In the genomic region with DNA sequence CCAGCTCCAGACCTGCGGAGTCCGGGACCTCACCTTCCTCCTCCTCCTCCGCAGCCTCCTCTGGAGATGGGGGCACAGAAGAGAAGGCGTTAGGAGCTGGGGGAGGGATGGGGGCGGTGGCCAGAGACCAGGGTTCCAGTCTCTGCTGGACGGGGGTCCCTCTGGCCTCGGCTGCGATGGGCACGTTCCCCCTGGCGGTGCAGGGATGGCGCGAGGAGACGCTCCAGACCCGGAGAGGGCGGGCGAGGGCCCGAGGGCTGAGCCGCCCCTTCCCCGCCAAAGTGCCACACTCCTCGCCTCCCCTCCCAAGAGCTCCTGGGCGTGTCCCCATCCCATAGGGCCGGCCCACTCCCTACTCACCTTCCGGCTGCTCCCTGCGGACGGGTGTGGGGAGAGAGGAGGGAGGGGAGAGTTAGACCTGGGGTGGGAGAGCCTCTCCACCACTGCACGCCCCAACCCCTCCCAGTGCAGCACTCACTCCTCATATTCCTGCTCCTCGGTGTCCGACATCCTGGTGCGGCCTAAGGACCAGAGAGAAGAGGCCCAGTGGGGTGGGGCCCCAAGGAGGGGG, we compare ENCODE assay signal across 9 cellular contexts. TPM values are rescaled to one million over a fixed set of nuclear protein-coding genes. Genes with fewer than 3 reads are reported as not detected.
DNase-seq lines count a peak whose midpoint lies in the region; ATAC-seq, FAIRE-seq and TF ChIP-seq lines count a peak whose summit lies in the region.
"Had no signal": no experiment of that assay in that cellular context is flagged by ENCODE, and none has a peak within 500 bp of the region (broad histone marks: within the 10 kb centered on the region; RNA-seq: fewer than 3 reads in every experiment).

No MANE protein-coding gene starts in this region.

- no peaks in the 10 kb centered on the region for H4K20me1 ChIP-seq in GM12878 (ENCODE audit: control insufficient read depth, insufficient read depth)

- SMC1A ChIA-PET in GM12878 (lab: Charles Lee; ENCODE audit: uncharacterized antibody, unreplicated experiment) = no interaction called here

- RAD21 ChIA-PET in GM12878 (lab: Charles Lee; ENCODE audit: unreplicated experiment) = interaction anchor here (1.3 kb wide), 1 partner anchor 485 kb away, joined by 3 read pairs; no protein-coding TSS in a partner anchor

- CTCF ChIA-PET in GM12878 (lab: Yijun Ruan, JAX) = interaction anchor here (0.6 to 2.0 kb wide), 6 partner anchors 11 to 357 kb away, joined by 3 to 11 read pairs (median 3); no protein-coding TSS in a partner anchor

- FAIRE-seq in G401.6 (lab: Jason Lieb, UNC) (peak; percentile 95), GM12878 (lab: Jason Lieb, UNC) (no peak), pancreas (lab: Jason Lieb, UNC) (no peak), RCC 7860 (lab: Jason Lieb, UNC) (no peak)

- H3K27me3 ChIP-seq in GM12878 (replicated peaks in 1 of 2; ENCODE audit: control insufficient read depth in 2 of 2, insufficient read depth in 2 of 2, low read length in 1 of 2) = no peaks in the 10 kb centered on the region; a peak in 2 of 4 replicates
- H3K27me3 ChIP-seq in pancreas = peaks cover 0 to 19% (median 2%) of the 10 kb centered on the region in 4 donors

- TF ChIP-seq RAD21 in GM12878 (IDR thresholded peaks at IDR 0.05; ENCODE audit: insufficient read depth, low read depth, low read length) = no peak

- BruUV-seq in GM12878 (replicated peaks; lab: Mats Ljungman, UMichigan) = no TSS peak

- WGBS in GM12878 (ENCODE audit: insufficient coverage, insufficient replicate concordance, low lambda C conversion rate, missing lambda C conversion rate) = 33% methylated on average over 8 of the region's 29 CpGs
- WGBS in pancreas, 2 donors = 3 to 8% methylated on average over 6 to 26 of the region's 29 CpGs

- TF ChIP-seq POLR2A in GM12878 (IDR thresholded peaks at IDR 0.05; ENCODE audit: low read depth, low read length) = no peak

- H3K4me1 ChIP-seq in GM12878 (ENCODE audit: control insufficient read depth, insufficient read depth, low read length) (no peaks in the 10 kb centered on the region), pancreas (no peaks in the 10 kb centered on the region)

- TF ChIP-seq EP300 in GM12878 (IDR thresholded peaks at IDR 0.05; ENCODE audit: borderline replicate concordance in 1 of 2, control insufficient read depth in 1 of 2, low read depth in 2 of 2, low read length in 2 of 2) = no peak

- no peak overlapping the region for H3K9ac ChIP-seq in GM12878 (ENCODE audit: control insufficient read depth, insufficient read depth, low read length)

- DNase-seq in NCI-H1694 (lab: John Stamatoyannopoulos, UW) = peak; percentile 60
- no peak for DNase-seq in GM12878 (ENCODE audit: low read depth, low spot score)
- no peak for DNase-seq in pancreas
- DNase-seq in NCI-H1048 (lab: John Stamatoyannopoulos, UW) = no peak
- no peak for DNase-seq in RCC 7860 (ENCODE audit: low spot score)
- DNase-seq: activated B cell treated with CpG ODN at 0.5 μM for 24 hours had no signal

- H2AFZ ChIP-seq in GM12878 (ENCODE audit: control insufficient read depth, low read depth, low read length) = no peak overlapping the region

- peak; percentile 19; the same call in 2 of the 3 replicates for ATAC-seq in GM12878
- peak in 3 of 4 donors; percentile 16 to 29 (median 23) for ATAC-seq in pancreas
- ATAC-seq in GM21367 (IDR thresholded peaks at IDR 0.05; ENCODE audit: unreplicated experiment) = no peak
- no peak for ATAC-seq in HG03521 (IDR thresholded peaks at IDR 0.05; ENCODE audit: unreplicated experiment)

- no peak overlapping the region for H3K27ac ChIP-seq in GM12878 (ENCODE audit: control insufficient read depth, insufficient read depth)
- H3K27ac ChIP-seq in pancreas = no peak overlapping the region

- POLR2A ChIA-PET in GM12878 (lab: Charles Lee) = no interaction called here

- no peaks in the 10 kb centered on the region for H3K79me2 ChIP-seq in GM12878 (ENCODE audit: control insufficient read depth, insufficient read depth, low read length)

- in situ Hi-C loops in GM12878 (cut with MboI) = no loop called here

- no peak overlapping the region for H3K4me2 ChIP-seq in GM12878 (ENCODE audit: control insufficient read depth, insufficient read depth)

- H3K9me3 ChIP-seq in GM12878 (replicated peaks; ENCODE audit: control insufficient read depth, insufficient read depth, low read length) = no peaks in the 10 kb centered on the region; the same call in 2 of the 3 replicates
- no peaks in the 10 kb centered on the region for H3K9me3 ChIP-seq in pancreas

- TF ChIP-seq CTCF in GM12878 (IDR thresholded peaks at IDR 0.05 in 2 of 3, conservative IDR thresholded peaks at IDR 0.05 in 1 of 3; ENCODE audit: control insufficient read depth in 2 of 3, extremely low read depth in 1 of 3, insufficient read depth in 1 of 3, low read depth in 3 of 3, low read length in 3 of 3) (no peak), pancreas (IDR thresholded peaks at IDR 0.05) (no peak)

- H3K36me3 ChIP-seq in GM12878 (ENCODE audit: control insufficient read depth in 2 of 2, insufficient read depth in 2 of 2, low read length in 1 of 2) (no peaks in the 10 kb centered on the region), pancreas (no peaks in the 10 kb centered on the region)

- intact Hi-C loops in GM12878 (cut with micrococcal nuclease; ENCODE audit: unreplicated experiment) (no loop called here), pancreas (cut with DNase I) (loop anchor here in 1 of 3 donors (10.0 kb wide), 1 partner anchor 268 kb away; no protein-coding TSS in a partner anchor)

- H3K4me3 ChIP-seq in GM12878 = no peak overlapping the region
- no peak overlapping the region for H3K4me3 ChIP-seq in pancreas

RNA-seq across cellular contexts. Expression of a gene that starts 2.3 kb away (rescaled TPM):
- not detected in 2 replicates for total RNA-seq in GM12878 (2013; cell fraction: nucleolus; rRNA removed)
- total RNA-seq in GM12878 (2014; rRNA removed) (not detected in 2 replicates), GM12878 (2014; rRNA removed; fragmentation: Illumina TruSeq; extraction: Trizol) (not detected in 2 replicates), GM12878 (2021) (0.62 TPM in 1 of 2 replicates, not detected in the other), pancreas (under 1 TPM in 1 of 6 donors, not detected in 5; 0.54 TPM)
- not detected for polyA plus RNA-seq in GM12878 (2011; ENCODE audit: low read depth)
- polyA plus RNA-seq in GM12878 (2011; rRNA removed) (0.26 TPM in 1 of 2 replicates, not detected in the other), GM12878 (2014; fragmentation: Illumina TruSeq; extraction: Trizol) (not detected in 2 replicates), GM12878 (2014; fragmentation: Nextera tagmentation; extraction: Ambion mirVana) (not detected), GM12878 (2014; rRNA removed) (not detected in 2 replicates), GM12878 (2016; fragmentation: Nextera tagmentation; extraction: Ambion mirVana) (under 1 TPM in 1 of 2 experiments, not detected in 1; 0.37 TPM), pancreas (1 to 10 TPM in 1 of 2 donors, not detected in 1; 4.0 TPM)
- 0.15 TPM in 1 of 2 replicates, not detected in the other for polyA plus RNA-seq in GM12878 (2011; cell fraction: cytosol; rRNA removed)
- polyA plus RNA-seq in GM12878 (2011; cell fraction: nucleus; rRNA removed) = 0.21 TPM in 1 of 2 replicates, not detected in the other
- polyA plus RNA-seq in GM12878 (2012) = 0.13 TPM in 1 of 2 replicates, not detected in the other
- polyA minus RNA-seq in GM12878 (2011; rRNA and poly(A)+ RNA removed) = 0.67 TPM in 1 of 2 replicates, not detected in the other
- not detected in 2 replicates for polyA minus RNA-seq in GM12878 (2011; cell fraction: cytosol; rRNA and poly(A)+ RNA removed)
- 0.24 TPM in 1 of 2 replicates, not detected in the other for polyA minus RNA-seq in GM12878 (2011; cell fraction: nucleus; rRNA and poly(A)+ RNA removed)
- total RNA-seq: activated B cell treated with CpG ODN at 0.5 μM for 24 hours had no signal

RNA-seq across cellular contexts. Expression of a gene that starts 10.8 kb away (rescaled TPM):
- not detected in 2 replicates for total RNA-seq in GM12878 (2013; cell fraction: nucleolus; rRNA removed)
- total RNA-seq in GM12878 (2014; rRNA removed) = not detected in 2 replicates
- total RNA-seq in GM12878 (2014; rRNA removed; fragmentation: Illumina TruSeq; extraction: Trizol) = not detected in 2 replicates
- not detected in 2 replicates for total RNA-seq in GM12878 (2021)
- not detected for polyA plus RNA-seq in GM12878 (2011; ENCODE audit: low read depth)
- polyA plus RNA-seq in GM12878 (2011; rRNA removed) = 0.23 TPM in 1 of 2 replicates, not detected in the other
- not detected in 2 replicates for polyA plus RNA-seq in GM12878 (2011; cell fraction: cytosol; rRNA removed)
- polyA plus RNA-seq in GM12878 (2011; cell fraction: nucleus; rRNA removed) = not detected in 2 replicates
- not detected in 2 replicates for polyA plus RNA-seq in GM12878 (2012)
- not detected in 2 replicates for polyA plus RNA-seq in GM12878 (2014; fragmentation: Illumina TruSeq; extraction: Trizol)
- polyA plus RNA-seq in GM12878 (2014; fragmentation: Nextera tagmentation; extraction: Ambion mirVana) = not detected
- polyA plus RNA-seq in GM12878 (2014; rRNA removed) = not detected in 2 replicates
- polyA plus RNA-seq in GM12878 (2016; fragmentation: Nextera tagmentation; extraction: Ambion mirVana) = not detected
- polyA minus RNA-seq in GM12878 (2011; rRNA and poly(A)+ RNA removed) = not detected in 2 replicates
- not detected in 2 replicates for polyA minus RNA-seq in GM12878 (2011; cell fraction: cytosol; rRNA and poly(A)+ RNA removed)
- polyA minus RNA-seq in GM12878 (2011; cell fraction: nucleus; rRNA and poly(A)+ RNA removed) = not detected in 2 replicates
- total RNA-seq in pancreas = 1 to 10 TPM in 1 of 6 donors, under 1 TPM in 1, not detected in 4; 0.66 to 4.1 TPM
- 1 to 10 TPM; 2.2 to 2.9 TPM for polyA plus RNA-seq in pancreas
- total RNA-seq: activated B cell treated with CpG ODN at 0.5 μM for 24 hours had no signal

RNA-seq across cellular contexts. Expression of a gene that starts 19.7 kb away (rescaled TPM):
- total RNA-seq in GM12878 (2013; cell fraction: nucleolus; rRNA removed) = not detected in 2 replicates
- total RNA-seq in GM12878 (2014; rRNA removed) = not detected in 2 replicates
- total RNA-seq in GM12878 (2014; rRNA removed; fragmentation: Illumina TruSeq; extraction: Trizol) = not detected in 2 replicates
- not detected in 2 replicates for total RNA-seq in GM12878 (2021)
- not detected for polyA plus RNA-seq in GM12878 (2011; ENCODE audit: low read depth)
- not detected in 2 replicates for polyA plus RNA-seq in GM12878 (2011; rRNA removed)
- polyA plus RNA-seq in GM12878 (2011; cell fraction: cytosol; rRNA removed) = not detected in 2 replicates
- 0.19 TPM in 1 of 2 replicates, not detected in the other for polyA plus RNA-seq in GM12878 (2011; cell fraction: nucleus; rRNA removed)
- 0.31 TPM in 1 of 2 replicates, not detected in the other for polyA plus RNA-seq in GM12878 (2012)
- not detected in 2 replicates for polyA plus RNA-seq in GM12878 (2014; fragmentation: Illumina TruSeq; extraction: Trizol)
- not detected for polyA plus RNA-seq in GM12878 (2014; fragmentation: Nextera tagmentation; extraction: Ambion mirVana)
- not detected in 2 replicates for polyA plus RNA-seq in GM12878 (2014; rRNA removed)
- polyA plus RNA-seq in GM12878 (2016; fragmentation: Nextera tagmentation; extraction: Ambion mirVana) = not detected
- not detected in 2 replicates for polyA minus RNA-seq in GM12878 (2011; rRNA and poly(A)+ RNA removed)
- polyA minus RNA-seq in GM12878 (2011; cell fraction: cytosol; rRNA and poly(A)+ RNA removed) = 0.52 TPM in 1 of 2 replicates, not detected in the other
- not detected in 2 replicates for polyA minus RNA-seq in GM12878 (2011; cell fraction: nucleus; rRNA and poly(A)+ RNA removed)
- total RNA-seq in pancreas = 1 to 10 TPM; 1.2 to 3.2 (median 2.5) TPM
- polyA plus RNA-seq in pancreas = 1 to 10 TPM; 3.0 to 3.3 TPM
- total RNA-seq: activated B cell treated with CpG ODN at 0.5 μM for 24 hours had no signal

RNA-seq across cellular contexts. Expression of a gene that starts 29.3 kb away (rescaled TPM):
- total RNA-seq in GM12878 (2013; cell fraction: nucleolus; rRNA removed) = 33.5 and 40.4 TPM in 2 replicates
- 51.7 and 66.5 TPM in 2 replicates for total RNA-seq in GM12878 (2014; rRNA removed)
- total RNA-seq in GM12878 (2014; rRNA removed; fragmentation: Illumina TruSeq; extraction: Trizol) = 25.2 and 28.2 TPM in 2 replicates
- 76.4 and 84.7 TPM in 2 replicates for total RNA-seq in GM12878 (2021)
- 17.0 TPM for polyA plus RNA-seq in GM12878 (2011; ENCODE audit: low read depth)
- polyA plus RNA-seq in GM12878 (2011; rRNA removed) = 9.6 and 23.0 TPM in 2 replicates
- polyA plus RNA-seq in GM12878 (2011; cell fraction: cytosol; rRNA removed) = 20.2 and 37.2 TPM in 2 replicates
- polyA plus RNA-seq in GM12878 (2011; cell fraction: nucleus; rRNA removed) = 203 and 271 TPM in 2 replicates
- 48.6 and 64.4 TPM in 2 replicates for polyA plus RNA-seq in GM12878 (2012)
- polyA plus RNA-seq in GM12878 (2014; fragmentation: Illumina TruSeq; extraction: Trizol) = 3.5 and 18.0 TPM in 2 replicates
- polyA plus RNA-seq in GM12878 (2014; fragmentation: Nextera tagmentation; extraction: Ambion mirVana) = 1 to 10 TPM; 1.4 to 4.7 TPM
- 83.4 and 101 TPM in 2 replicates for polyA plus RNA-seq in GM12878 (2014; rRNA removed)
- polyA plus RNA-seq in GM12878 (2016; fragmentation: Nextera tagmentation; extraction: Ambion mirVana) = 10 to 100 TPM; 10.5 to 14.8 TPM
- polyA minus RNA-seq in GM12878 (2011; rRNA and poly(A)+ RNA removed) = 5.0 and 15.0 TPM in 2 replicates
- polyA minus RNA-seq in GM12878 (2011; cell fraction: cytosol; rRNA and poly(A)+ RNA removed) = 10.7 and 11.3 TPM in 2 replicates
- 24.3 and 37.7 TPM in 2 replicates for polyA minus RNA-seq in GM12878 (2011; cell fraction: nucleus; rRNA and poly(A)+ RNA removed)
- 10 to 100 TPM; 37.1 to 61.5 (median 50.9) TPM for total RNA-seq in pancreas
- 100 to 1,000 TPM; 174 to 266 TPM for polyA plus RNA-seq in pancreas

RNA-seq across cellular contexts. Expression of a gene that starts 33.4 kb away (rescaled TPM):
- 1.3 and 2.0 TPM in 2 replicates for total RNA-seq in GM12878 (2013; cell fraction: nucleolus; rRNA removed)
- total RNA-seq in GM12878 (2014; rRNA removed) (not detected in 2 replicates), GM12878 (2014; rRNA removed; fragmentation: Illumina TruSeq; extraction: Trizol) (not detected in 2 replicates), GM12878 (2021) (not detected in 2 replicates), pancreas (1 to 10 TPM in 5 of 6 donors, under 1 TPM in 1; 0.88 to 3.7 (median 1.7) TPM)
- polyA plus RNA-seq in GM12878 (2011; ENCODE audit: low read depth) = not detected
- polyA plus RNA-seq in GM12878 (2011; rRNA removed) (0.26 TPM in 1 of 2 replicates, not detected in the other), GM12878 (2014; fragmentation: Illumina TruSeq; extraction: Trizol) (not detected in 2 replicates), GM12878 (2014; fragmentation: Nextera tagmentation; extraction: Ambion mirVana) (not detected), GM12878 (2014; rRNA removed) (0.09 and 0.79 TPM in 2 replicates), GM12878 (2016; fragmentation: Nextera tagmentation; extraction: Ambion mirVana) (under 1 TPM in 1 of 2 experiments, not detected in 1; 0.04 TPM), pancreas (10 to 100 TPM; 10.6 to 41.1 TPM)
- 0.21 and 0.30 TPM in 2 replicates for polyA plus RNA-seq in GM12878 (2011; cell fraction: cytosol; rRNA removed)
- 0.13 and 0.30 TPM in 2 replicates for polyA plus RNA-seq in GM12878 (2011; cell fraction: nucleus; rRNA removed)
- polyA plus RNA-seq in GM12878 (2012) = not detected in 2 replicates
- not detected in 2 replicates for polyA minus RNA-seq in GM12878 (2011; rRNA and poly(A)+ RNA removed)
- not detected in 2 replicates for polyA minus RNA-seq in GM12878 (2011; cell fraction: cytosol; rRNA and poly(A)+ RNA removed)
- not detected in 2 replicates for polyA minus RNA-seq in GM12878 (2011; cell fraction: nucleus; rRNA and poly(A)+ RNA removed)
- total RNA-seq: activated B cell treated with CpG ODN at 0.5 μM for 24 hours had no signal

Comparison
In these comparisons a context has a peak if more than half of its experiments do, and no peak if none do; other contexts are left out.
1. ATAC-seq: peak in GM12878 (single experiment) and pancreas (3 of 4); none in GM21367 (single experiment) and HG03521 (single experiment).